Comparison of ENCODE assay signal across 2 cellular contexts in the genomic region with DNA sequence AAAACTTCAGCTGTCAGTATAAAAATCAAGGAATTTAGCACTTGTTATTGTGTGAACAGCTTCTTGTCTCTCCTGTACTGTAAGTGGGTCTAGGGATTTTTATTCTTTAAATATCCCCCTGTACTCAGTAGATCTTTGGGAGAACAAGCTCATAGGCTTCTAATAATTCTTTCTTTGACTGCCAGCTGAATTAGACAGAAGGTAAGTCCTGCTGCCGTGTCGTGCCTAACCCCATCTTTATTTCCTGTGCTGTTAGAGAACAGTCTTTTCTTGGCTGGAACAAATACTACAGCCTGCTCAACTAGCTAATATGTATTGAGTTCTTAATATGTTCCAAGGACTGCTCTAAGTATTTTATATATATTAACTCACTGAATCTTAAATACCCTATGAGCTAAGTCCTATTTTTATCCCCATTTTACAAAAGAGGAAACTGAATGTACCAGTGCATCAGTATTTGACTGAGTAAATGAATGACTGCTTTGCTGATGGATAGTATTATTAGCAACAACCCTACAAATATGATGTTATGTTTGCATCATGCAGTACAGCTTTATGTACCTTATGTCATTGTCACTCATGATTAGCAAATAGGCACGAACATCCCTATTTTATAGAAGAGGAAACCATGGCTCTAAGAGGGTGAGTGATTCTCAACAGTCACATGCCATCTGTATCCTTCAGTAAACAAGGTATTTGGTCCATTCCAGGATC.
TF ChIP-seq lines count a peak whose summit lies in the region.

No MANE protein-coding gene starts in this region.

TF ChIP-seq in GM12878, 131 proteins besides CTCF, POLR2A, EP300 and RAD21 (continued from another document and continues in another):
- TF ChIP-seq ELK1 (IDR thresholded peaks at IDR 0.05; ENCODE audit: low read depth, low read length) (no peak), ZNF24 (IDR thresholded peaks at IDR 0.05) (peak; percentile 82), CREM (IDR thresholded peaks at IDR 0.05; ENCODE audit: low read depth) (peak; percentile 89), SMARCA5 (IDR thresholded peaks at IDR 0.05) (no peak), MAX (IDR thresholded peaks at IDR 0.05; ENCODE audit: low read depth, low read length) (no peak), TARDBP (IDR thresholded peaks at IDR 0.05; ENCODE audit: borderline replicate concordance) (no peak), NR2F1 (conservative IDR thresholded peaks at IDR 0.05) (no peak), GABPA (IDR thresholded peaks at IDR 0.05; ENCODE audit: low read depth) (no peak), PML (IDR thresholded peaks at IDR 0.05; ENCODE audit: low read length) (0 out of 2 replicates have a peak, but pooled peaks have one; percentile 27), ATF7 (IDR thresholded peaks at IDR 0.05; ENCODE audit: low read depth) (peak; percentile 73), MEF2A (IDR thresholded peaks at IDR 0.05; ENCODE audit: insufficient read depth, low read depth, low read length) (peak; percentile 87), TAF1 (IDR thresholded peaks at IDR 0.05; ENCODE audit: borderline replicate concordance, low read depth, low read length) (no peak), DPF2 (IDR thresholded peaks at IDR 0.05) (no peak), PAX8 (IDR thresholded peaks at IDR 0.05) (no peak), MXI1 (IDR thresholded peaks at IDR 0.05; ENCODE audit: low read depth, low read length) (no peak), USF1 (IDR thresholded peaks at IDR 0.05; ENCODE audit: borderline replicate concordance, extremely low read length, insufficient read depth, low read depth, low read length) (no peak), ATF2 (IDR thresholded peaks at IDR 0.05; ENCODE audit: low read length) (peak; percentile 73), SMAD1 (IDR thresholded peaks at IDR 0.05; ENCODE audit: low read depth, partially characterized antibody) (no peak), ZNF622 (IDR thresholded peaks at IDR 0.05) (no peak), STAT3 (IDR thresholded peaks at IDR 0.05; ENCODE audit: low read depth, low read length) (no peak), MEF2B (IDR thresholded peaks at IDR 0.05; ENCODE audit: partially characterized antibody, poor library complexity, severe bottlenecking) (peak; percentile 57), HCFC1 (IDR thresholded peaks at IDR 0.05; ENCODE audit: low read length) (no peak), NRF1 (conservative IDR thresholded peaks at IDR 0.05; ENCODE audit: low read depth, low read length) (no peak), KDM1A (IDR thresholded peaks at IDR 0.05; ENCODE audit: borderline replicate concordance) (no peak), CREB1 (IDR thresholded peaks at IDR 0.05; ENCODE audit: low read depth) (peak; percentile 95), NFIC (IDR thresholded peaks at IDR 0.05; ENCODE audit: low read depth, low read length) (peak; percentile 43; the same call in 1 of the 2 replicates)
- TF ChIP-seq, protein P1, sequence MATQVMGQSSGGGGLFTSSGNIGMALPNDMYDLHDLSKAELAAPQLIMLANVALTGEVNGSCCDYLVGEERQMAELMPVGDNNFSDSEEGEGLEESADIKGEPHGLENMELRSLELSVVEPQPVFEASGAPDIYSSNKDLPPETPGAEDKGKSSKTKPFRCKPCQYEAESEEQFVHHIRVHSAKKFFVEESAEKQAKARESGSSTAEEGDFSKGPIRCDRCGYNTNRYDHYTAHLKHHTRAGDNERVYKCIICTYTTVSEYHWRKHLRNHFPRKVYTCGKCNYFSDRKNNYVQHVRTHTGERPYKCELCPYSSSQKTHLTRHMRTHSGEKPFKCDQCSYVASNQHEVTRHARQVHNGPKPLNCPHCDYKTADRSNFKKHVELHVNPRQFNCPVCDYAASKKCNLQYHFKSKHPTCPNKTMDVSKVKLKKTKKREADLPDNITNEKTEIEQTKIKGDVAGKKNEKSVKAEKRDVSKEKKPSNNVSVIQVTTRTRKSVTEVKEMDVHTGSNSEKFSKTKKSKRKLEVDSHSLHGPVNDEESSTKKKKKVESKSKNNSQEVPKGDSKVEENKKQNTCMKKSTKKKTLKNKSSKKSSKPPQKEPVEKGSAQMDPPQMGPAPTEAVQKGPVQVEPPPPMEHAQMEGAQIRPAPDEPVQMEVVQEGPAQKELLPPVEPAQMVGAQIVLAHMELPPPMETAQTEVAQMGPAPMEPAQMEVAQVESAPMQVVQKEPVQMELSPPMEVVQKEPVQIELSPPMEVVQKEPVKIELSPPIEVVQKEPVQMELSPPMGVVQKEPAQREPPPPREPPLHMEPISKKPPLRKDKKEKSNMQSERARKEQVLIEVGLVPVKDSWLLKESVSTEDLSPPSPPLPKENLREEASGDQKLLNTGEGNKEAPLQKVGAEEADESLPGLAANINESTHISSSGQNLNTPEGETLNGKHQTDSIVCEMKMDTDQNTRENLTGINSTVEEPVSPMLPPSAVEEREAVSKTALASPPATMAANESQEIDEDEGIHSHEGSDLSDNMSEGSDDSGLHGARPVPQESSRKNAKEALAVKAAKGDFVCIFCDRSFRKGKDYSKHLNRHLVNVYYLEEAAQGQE (IDR thresholded peaks at IDR 0.05; ENCODE audit: low read depth, low read length) = no peak

TF ChIP-seq in WTC11, 78 proteins besides CTCF, POLR2A, EP300 and RAD21:
- TF ChIP-seq, protein P2, sequence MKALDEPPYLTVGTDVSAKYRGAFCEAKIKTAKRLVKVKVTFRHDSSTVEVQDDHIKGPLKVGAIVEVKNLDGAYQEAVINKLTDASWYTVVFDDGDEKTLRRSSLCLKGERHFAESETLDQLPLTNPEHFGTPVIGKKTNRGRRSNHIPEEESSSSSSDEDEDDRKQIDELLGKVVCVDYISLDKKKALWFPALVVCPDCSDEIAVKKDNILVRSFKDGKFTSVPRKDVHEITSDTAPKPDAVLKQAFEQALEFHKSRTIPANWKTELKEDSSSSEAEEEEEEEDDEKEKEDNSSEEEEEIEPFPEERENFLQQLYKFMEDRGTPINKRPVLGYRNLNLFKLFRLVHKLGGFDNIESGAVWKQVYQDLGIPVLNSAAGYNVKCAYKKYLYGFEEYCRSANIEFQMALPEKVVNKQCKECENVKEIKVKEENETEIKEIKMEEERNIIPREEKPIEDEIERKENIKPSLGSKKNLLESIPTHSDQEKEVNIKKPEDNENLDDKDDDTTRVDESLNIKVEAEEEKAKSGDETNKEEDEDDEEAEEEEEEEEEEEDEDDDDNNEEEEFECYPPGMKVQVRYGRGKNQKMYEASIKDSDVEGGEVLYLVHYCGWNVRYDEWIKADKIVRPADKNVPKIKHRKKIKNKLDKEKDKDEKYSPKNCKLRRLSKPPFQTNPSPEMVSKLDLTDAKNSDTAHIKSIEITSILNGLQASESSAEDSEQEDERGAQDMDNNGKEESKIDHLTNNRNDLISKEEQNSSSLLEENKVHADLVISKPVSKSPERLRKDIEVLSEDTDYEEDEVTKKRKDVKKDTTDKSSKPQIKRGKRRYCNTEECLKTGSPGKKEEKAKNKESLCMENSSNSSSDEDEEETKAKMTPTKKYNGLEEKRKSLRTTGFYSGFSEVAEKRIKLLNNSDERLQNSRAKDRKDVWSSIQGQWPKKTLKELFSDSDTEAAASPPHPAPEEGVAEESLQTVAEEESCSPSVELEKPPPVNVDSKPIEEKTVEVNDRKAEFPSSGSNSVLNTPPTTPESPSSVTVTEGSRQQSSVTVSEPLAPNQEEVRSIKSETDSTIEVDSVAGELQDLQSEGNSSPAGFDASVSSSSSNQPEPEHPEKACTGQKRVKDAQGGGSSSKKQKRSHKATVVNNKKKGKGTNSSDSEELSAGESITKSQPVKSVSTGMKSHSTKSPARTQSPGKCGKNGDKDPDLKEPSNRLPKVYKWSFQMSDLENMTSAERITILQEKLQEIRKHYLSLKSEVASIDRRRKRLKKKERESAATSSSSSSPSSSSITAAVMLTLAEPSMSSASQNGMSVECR (CRISPR knock-in tag; IDR thresholded peaks at IDR 0.05; ENCODE audit: borderline replicate concordance) = no peak
- TF ChIP-seq ZNF671 (CRISPR knock-in tag; IDR thresholded peaks at IDR 0.05) = no peak
- TF ChIP-seq, protein P3, sequence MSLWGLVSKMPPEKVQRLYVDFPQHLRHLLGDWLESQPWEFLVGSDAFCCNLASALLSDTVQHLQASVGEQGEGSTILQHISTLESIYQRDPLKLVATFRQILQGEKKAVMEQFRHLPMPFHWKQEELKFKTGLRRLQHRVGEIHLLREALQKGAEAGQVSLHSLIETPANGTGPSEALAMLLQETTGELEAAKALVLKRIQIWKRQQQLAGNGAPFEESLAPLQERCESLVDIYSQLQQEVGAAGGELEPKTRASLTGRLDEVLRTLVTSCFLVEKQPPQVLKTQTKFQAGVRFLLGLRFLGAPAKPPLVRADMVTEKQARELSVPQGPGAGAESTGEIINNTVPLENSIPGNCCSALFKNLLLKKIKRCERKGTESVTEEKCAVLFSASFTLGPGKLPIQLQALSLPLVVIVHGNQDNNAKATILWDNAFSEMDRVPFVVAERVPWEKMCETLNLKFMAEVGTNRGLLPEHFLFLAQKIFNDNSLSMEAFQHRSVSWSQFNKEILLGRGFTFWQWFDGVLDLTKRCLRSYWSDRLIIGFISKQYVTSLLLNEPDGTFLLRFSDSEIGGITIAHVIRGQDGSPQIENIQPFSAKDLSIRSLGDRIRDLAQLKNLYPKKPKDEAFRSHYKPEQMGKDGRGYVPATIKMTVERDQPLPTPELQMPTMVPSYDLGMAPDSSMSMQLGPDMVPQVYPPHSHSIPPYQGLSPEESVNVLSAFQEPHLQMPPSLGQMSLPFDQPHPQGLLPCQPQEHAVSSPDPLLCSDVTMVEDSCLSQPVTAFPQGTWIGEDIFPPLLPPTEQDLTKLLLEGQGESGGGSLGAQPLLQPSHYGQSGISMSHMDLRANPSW (CRISPR knock-in tag; conservative IDR thresholded peaks at IDR 0.05; ENCODE audit: low read depth) = no peak
- no peak for TF ChIP-seq ZNF425 (CRISPR knock-in tag; conservative IDR thresholded peaks at IDR 0.05)
- TF ChIP-seq NR2C2 (CRISPR knock-in tag; IDR thresholded peaks at IDR 0.05) = no peak
- TF ChIP-seq GTF2I (CRISPR knock-in tag; conservative IDR thresholded peaks at IDR 0.05) = no peak
